ENCODE assay signal across 8 cellular contexts in genomic region chr6:29702519-29703103, GRCh38. TPM values are rescaled to one million over a fixed set of nuclear protein-coding genes. Genes with fewer than 3 reads are reported as not detected.
A peak's percentile ranks its signal among the peaks of the same experiment; 100 is the strongest.
DNase-seq lines count a peak whose midpoint lies in the region; ATAC-seq lines count a peak whose summit lies in the region.

No MANE protein-coding gene starts in this region.

- WGBS in right cardiac atrium, result 26% methylated on average over 17 of the region's 17 CpGs

- H3K4me1 ChIP-seq in right cardiac atrium (ENCODE audit: control insufficient read depth, insufficient read depth, low read length), result no peaks in the 10 kb centered on the region

- no peaks in the 10 kb centered on the region for H3K27me3 ChIP-seq in right cardiac atrium (ENCODE audit: control insufficient read depth, insufficient read depth)

- H3K27ac ChIP-seq in right cardiac atrium (ENCODE audit: low read length), result no peak overlapping the region

- H3K4me3 ChIP-seq in right cardiac atrium (ENCODE audit: low read length), result no peak overlapping the region

- H3K9me3 ChIP-seq in right cardiac atrium (ENCODE audit: control insufficient read depth, low read length), result no peaks in the 10 kb centered on the region

- peak; percentile 47 for DNase-seq in NK-92 treated with Interleukin-12 subunit alpha and Interleukin-12 subunit beta, amount 100 ng/mL, for 24 hours (lab: John Stamatoyannopoulos, UW)
- DNase-seq in NK-92 (lab: John Stamatoyannopoulos, UW; ENCODE audit: unreplicated experiment) (no peak), RKO (ENCODE audit: low spot score) (peak; percentile 57), right cardiac atrium (peak; percentile 36 to 91 (median 84))
- peak; percentile 65 for DNase-seq in activated effector memory CD4-positive, alpha-beta T cell treated with Interleukin-2 at 50 U/mL for 16 hours
- peak; percentile 86 for DNase-seq in stimulated activated CD4-positive, alpha-beta T cell treated with anti-CD3 and anti-CD28 coated beads, Interleukin-2, amount 100 ng/mL, for 48 hours

- ATAC-seq in right cardiac atrium (peak; percentile 63 to 76), GM21390 (IDR thresholded peaks at IDR 0.05; ENCODE audit: unreplicated experiment) (no peak), esophagus mucosa (no peak)

- intact Hi-C loops in right cardiac atrium (cut with DNase I), result no loop called here

RNA-seq across cellular contexts. Expression of gene HLA-F, which starts 20.6 kb away (rescaled TPM):
- 10 to 100 TPM; 26.8 to 50.5 (median 46.6) TPM for total RNA-seq in right cardiac atrium
- 46.7 TPM for polyA plus RNA-seq in right cardiac atrium
- total RNA-seq in esophagus mucosa, result 6.8 TPM

RNA-seq across cellular contexts. Expression of gene ZFP57, which starts 21.7 kb away (rescaled TPM):
- total RNA-seq in right cardiac atrium, result 1 to 10 TPM in 1 of 4 donors, under 1 TPM in 3; 0.32 to 1.8 (median 0.44) TPM
- polyA plus RNA-seq in right cardiac atrium, result 0.77 TPM
- total RNA-seq in esophagus mucosa, result 2.1 TPM

RNA-seq across cellular contexts. Expression of gene MOG, which starts 45.7 kb away (rescaled TPM):
- total RNA-seq in right cardiac atrium (1 to 10 TPM; 1.5 to 2.6 (median 2.2) TPM), esophagus mucosa (not detected)
- polyA plus RNA-seq in right cardiac atrium, result 4.8 TPM

Comparison
In these comparisons a context has a peak if more than half of its experiments do, and no peak if none do; other contexts are left out.
1. ATAC-seq: peak in right cardiac atrium (2 of 2); none in GM21390 (single experiment) and esophagus mucosa (single experiment).